ENCODE assay signal across 8 cellular contexts in genomic region chr10:43078175-43078985, GRCh38. TPM values are rescaled to one million over a fixed set of nuclear protein-coding genes. Genes with fewer than 3 reads are reported as not detected.
DNase-seq lines count a peak whose midpoint lies in the region; ATAC-seq and TF ChIP-seq lines count a peak whose summit lies in the region.

No MANE protein-coding gene starts in this region.

- no peak for DNase-seq in T-helper 2 cell treated with Interferon-gamma antibody and Interleukin-4, amounts not matched to agents 5 μg/mL and 100 μg/mL, for 36 hours (ENCODE audit: low spot score)
- DNase-seq in T-helper 2 cell (no peak), Daoy (ENCODE audit: low read depth) (peak; percentile 22), WTC11 (ENCODE audit: low spot score) (no peak), T-helper 9 cell (no peak)

- ATAC-seq in WTC11 (no peak), GM19463 (IDR thresholded peaks at IDR 0.05; ENCODE audit: unreplicated experiment) (no peak), GM21619 (IDR thresholded peaks at IDR 0.05; ENCODE audit: unreplicated experiment) (no peak)

- H3K4me1 Mint-ChIP-seq in T-helper 2 cell treated with Interferon-gamma antibody and Interleukin-4, amounts not matched to agents 5 μg/mL and 100 μg/mL, for 36 hours (ENCODE audit: low read depth), result peaks cover 5% of the 10 kb centered on the region
- H3K4me1 Mint-ChIP-seq in WTC11 (peaks cover 14% of the 10 kb centered on the region), nephron (no peaks in the 10 kb centered on the region)

- H3K9me3 Mint-ChIP-seq in T-helper 2 cell treated with Interferon-gamma antibody and Interleukin-4, amounts not matched to agents 5 μg/mL and 100 μg/mL, for 36 hours, result no peaks in the 10 kb centered on the region
- H3K9me3 Mint-ChIP-seq in WTC11 (no peaks in the 10 kb centered on the region), nephron (no peaks in the 10 kb centered on the region)

- H3K36me3 Mint-ChIP-seq in T-helper 2 cell treated with Interferon-gamma antibody and Interleukin-4, amounts not matched to agents 5 μg/mL and 100 μg/mL, for 36 hours (ENCODE audit: low read depth), result no peaks in the 10 kb centered on the region
- H3K36me3 Mint-ChIP-seq in WTC11 (no peaks in the 10 kb centered on the region), nephron (ENCODE audit: low read depth) (no peaks in the 10 kb centered on the region)

- peaks cover 37% of the 10 kb centered on the region for H3K27me3 Mint-ChIP-seq in T-helper 2 cell treated with Interferon-gamma antibody and Interleukin-4, amounts not matched to agents 5 μg/mL and 100 μg/mL, for 36 hours (ENCODE audit: low read depth)
- H3K27me3 Mint-ChIP-seq in WTC11 (ENCODE audit: low read depth) (peaks cover 35% of the 10 kb centered on the region), nephron (ENCODE audit: low read depth) (peaks cover 85% of the 10 kb centered on the region)

- CTCF ChIA-PET in WTC11 (lab: Charles Lee), result interaction anchor here (0.6 to 3.5 kb wide), 44 partner anchors 9 to 261 kb away, joined by 3 to 66 read pairs (median 4); no protein-coding TSS in a partner anchor

- peak overlapping the region; percentile 66 for H3K4me3 Mint-ChIP-seq in T-helper 2 cell treated with Interferon-gamma antibody and Interleukin-4, amounts not matched to agents 5 μg/mL and 100 μg/mL, for 36 hours
- peak overlapping the region; percentile 73 for H3K4me3 Mint-ChIP-seq in WTC11
- peak overlapping the region; percentile 73 to 78 (median 76) for H3K4me3 Mint-ChIP-seq in nephron

- TF ChIP-seq CTCF in WTC11 (IDR thresholded peaks at IDR 0.05) (no peak), nephron (IDR thresholded peaks at IDR 0.05; ENCODE audit: unreplicated experiment in 3 of 3) (no peak)

- no peak overlapping the region for H3K27ac Mint-ChIP-seq in T-helper 2 cell treated with Interferon-gamma antibody and Interleukin-4, amounts not matched to agents 5 μg/mL and 100 μg/mL, for 36 hours
- H3K27ac Mint-ChIP-seq in WTC11 (no peak overlapping the region), nephron (no peak overlapping the region)

- POLR2A ChIA-PET in WTC11 (lab: Charles Lee), result interaction anchor here (0.6 kb wide), 1 partner anchor 277 kb away, joined by 3 read pairs; no protein-coding TSS in a partner anchor

TF ChIP-seq in WTC11, 78 proteins besides CTCF, POLR2A, EP300 and RAD21:
- TF ChIP-seq, protein P1, sequence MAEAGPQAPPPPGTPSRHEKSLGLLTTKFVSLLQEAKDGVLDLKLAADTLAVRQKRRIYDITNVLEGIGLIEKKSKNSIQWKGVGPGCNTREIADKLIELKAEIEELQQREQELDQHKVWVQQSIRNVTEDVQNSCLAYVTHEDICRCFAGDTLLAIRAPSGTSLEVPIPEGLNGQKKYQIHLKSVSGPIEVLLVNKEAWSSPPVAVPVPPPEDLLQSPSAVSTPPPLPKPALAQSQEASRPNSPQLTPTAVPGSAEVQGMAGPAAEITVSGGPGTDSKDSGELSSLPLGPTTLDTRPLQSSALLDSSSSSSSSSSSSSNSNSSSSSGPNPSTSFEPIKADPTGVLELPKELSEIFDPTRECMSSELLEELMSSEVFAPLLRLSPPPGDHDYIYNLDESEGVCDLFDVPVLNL (CRISPR knock-in tag; IDR thresholded peaks at IDR 0.05; ENCODE audit: borderline replicate concordance, low read depth), result no peak
- TF ChIP-seq OVOL2 (CRISPR knock-in tag; IDR thresholded peaks at IDR 0.05; ENCODE audit: borderline replicate concordance) (no peak), SOX15 (CRISPR knock-in tag; IDR thresholded peaks at IDR 0.05) (no peak)
- TF ChIP-seq, protein P2, sequence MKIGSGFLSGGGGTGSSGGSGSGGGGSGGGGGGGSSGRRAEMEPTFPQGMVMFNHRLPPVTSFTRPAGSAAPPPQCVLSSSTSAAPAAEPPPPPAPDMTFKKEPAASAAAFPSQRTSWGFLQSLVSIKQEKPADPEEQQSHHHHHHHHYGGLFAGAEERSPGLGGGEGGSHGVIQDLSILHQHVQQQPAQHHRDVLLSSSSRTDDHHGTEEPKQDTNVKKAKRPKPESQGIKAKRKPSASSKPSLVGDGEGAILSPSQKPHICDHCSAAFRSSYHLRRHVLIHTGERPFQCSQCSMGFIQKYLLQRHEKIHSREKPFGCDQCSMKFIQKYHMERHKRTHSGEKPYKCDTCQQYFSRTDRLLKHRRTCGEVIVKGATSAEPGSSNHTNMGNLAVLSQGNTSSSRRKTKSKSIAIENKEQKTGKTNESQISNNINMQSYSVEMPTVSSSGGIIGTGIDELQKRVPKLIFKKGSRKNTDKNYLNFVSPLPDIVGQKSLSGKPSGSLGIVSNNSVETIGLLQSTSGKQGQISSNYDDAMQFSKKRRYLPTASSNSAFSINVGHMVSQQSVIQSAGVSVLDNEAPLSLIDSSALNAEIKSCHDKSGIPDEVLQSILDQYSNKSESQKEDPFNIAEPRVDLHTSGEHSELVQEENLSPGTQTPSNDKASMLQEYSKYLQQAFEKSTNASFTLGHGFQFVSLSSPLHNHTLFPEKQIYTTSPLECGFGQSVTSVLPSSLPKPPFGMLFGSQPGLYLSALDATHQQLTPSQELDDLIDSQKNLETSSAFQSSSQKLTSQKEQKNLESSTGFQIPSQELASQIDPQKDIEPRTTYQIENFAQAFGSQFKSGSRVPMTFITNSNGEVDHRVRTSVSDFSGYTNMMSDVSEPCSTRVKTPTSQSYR (CRISPR knock-in tag; IDR thresholded peaks at IDR 0.05), result no peak

RNA-seq across cellular contexts. Expression of gene RET, which starts 1.5 kb away (rescaled TPM):
- 0.17 and 2.0 TPM in 2 replicates for total RNA-seq in Daoy (2014; rRNA removed; shearing (Covaris generic))
- 17.8 to 21.4 TPM (median 19.3 TPM) in 3 replicates for total RNA-seq in WTC11 (2021)

RNA-seq across cellular contexts. Expression of gene CSGALNACT2, which starts 59.9 kb away (rescaled TPM):
- 2.7 and 4.1 TPM in 2 replicates for total RNA-seq in Daoy (2014; rRNA removed; shearing (Covaris generic))
- total RNA-seq in WTC11 (2021), result 5.1 to 5.7 TPM (median 5.2 TPM) in 3 replicates
